10 cellular contexts compared by ENCODE assay signal in the genomic region with DNA sequence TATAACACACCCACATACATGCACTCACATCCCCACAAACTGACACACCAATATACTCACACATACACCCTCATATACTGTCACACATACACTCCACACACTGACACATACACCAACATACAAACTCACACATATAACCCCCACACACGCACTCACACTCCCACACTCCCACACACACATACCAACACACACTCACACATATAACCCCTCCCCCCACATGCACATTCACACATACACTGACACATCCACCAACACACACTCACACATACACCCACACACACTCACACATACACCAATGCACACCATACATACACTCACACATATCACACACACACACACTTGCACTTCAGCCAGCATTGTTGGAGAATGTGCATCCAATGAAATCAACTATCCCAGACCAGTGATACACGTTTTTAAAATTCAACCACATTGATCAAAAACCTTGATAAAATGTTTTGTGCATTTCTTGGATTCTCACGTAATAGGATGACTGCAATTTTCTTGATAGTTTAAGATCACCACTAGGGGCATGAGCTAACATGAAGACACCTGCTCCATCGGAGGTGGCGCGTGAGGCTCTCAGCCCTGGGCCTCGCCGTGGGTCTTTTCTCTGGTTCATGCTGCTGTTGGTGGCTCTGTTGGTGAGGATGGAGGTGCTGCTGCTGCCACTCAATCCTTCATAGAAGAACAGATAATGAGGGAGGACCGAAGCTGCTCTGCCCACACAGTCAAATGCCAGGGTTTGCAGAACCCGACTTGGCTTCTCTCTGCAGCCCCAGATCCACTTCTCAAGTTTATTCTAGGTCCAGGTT. TPM values are rescaled to one million over a fixed set of nuclear protein-coding genes. Genes with fewer than 3 reads are reported as not detected.
DNase-seq lines count a peak whose midpoint lies in the region; ATAC-seq and TF ChIP-seq lines count a peak whose summit lies in the region.
"Had no signal": no experiment of that assay in that cellular context is flagged by ENCODE, and none has a peak within 500 bp of the region (broad histone marks: within the 10 kb centered on the region; RNA-seq: fewer than 3 reads in every experiment).

No MANE protein-coding gene starts in this region.

- no peaks in the 10 kb centered on the region for H3K4me1 Mint-ChIP-seq in activated T-cell treated with anti-CD3 and anti-CD28 coated beads, Interleukin-2, amount 50 U/mL, for 72 hours (ENCODE audit: low read depth)

- H3K4me3 ChIP-seq in foreskin fibroblast (ENCODE audit: low read depth in 1 of 2, low read length in 2 of 2), result no peak overlapping the region
- H3K4me3 ChIP-seq in tibial nerve, result no peak overlapping the region
- H3K4me3 ChIP-seq: mucosa of descending colon, SJSA1 had no signal

- H3K27ac ChIP-seq in tibial nerve, result no peak overlapping the region
- H3K27ac ChIP-seq: SJSA1 had no signal

- H3K9me3 Mint-ChIP-seq in activated T-cell treated with anti-CD3 and anti-CD28 coated beads, Interleukin-2, amount 50 U/mL, for 72 hours, result no peaks in the 10 kb centered on the region

- H3K4me3 Mint-ChIP-seq in activated T-cell treated with anti-CD3 and anti-CD28 coated beads, Interleukin-2, amount 50 U/mL, for 72 hours, result no peak overlapping the region

- TF ChIP-seq POLR2A in tibial nerve (IDR thresholded peaks at IDR 0.05), result no peak

- no peaks in the 10 kb centered on the region for H3K27me3 Mint-ChIP-seq in activated T-cell treated with anti-CD3 and anti-CD28 coated beads, Interleukin-2, amount 50 U/mL, for 72 hours (ENCODE audit: low read depth)

- DNase-seq in activated T-cell treated with anti-CD3 and anti-CD28 coated beads, Interleukin-2, amount 50 U/mL, for 72 hours, result no peak
- no peak for DNase-seq in activated T-cell treated with anti-CD3 and anti-CD28 coated beads for 4 hours
- DNase-seq in RPMI7951 (ENCODE audit: low read depth), result peak; percentile 58
- no peak for DNase-seq in foreskin fibroblast
- no peak for DNase-seq in tibial nerve (ENCODE audit: low spot score in 2 of 2)
- DNase-seq in HPDE6-E6E7 (ENCODE audit: extremely low spot score), result no peak
- DNase-seq: mucosa of descending colon had no signal

- 70 to 74% methylated on average over 10 of the region's 10 CpGs for WGBS in tibial nerve, 2 donors

- TF ChIP-seq CTCF in foreskin fibroblast (IDR thresholded peaks at IDR 0.05; ENCODE audit: low read depth, low read length) (peak; percentile 29), tibial nerve (IDR thresholded peaks at IDR 0.05) (peak in 3 of 5 experiments; percentile 10 to 26 (median 13))

- H3K27ac Mint-ChIP-seq in activated T-cell treated with anti-CD3 and anti-CD28 coated beads, Interleukin-2, amount 50 U/mL, for 72 hours, result no peak overlapping the region

- H3K9me3 ChIP-seq in tibial nerve, result no peaks in the 10 kb centered on the region
- H3K9me3 ChIP-seq: mucosa of descending colon, SJSA1 had no signal

- peak; percentile 26 to 37 for ATAC-seq in activated T-cell treated with anti-CD3 and anti-CD28 coated beads, Interleukin-2, amount 50 U/mL, for 72 hours (replicated peaks in 1 of 2)
- no peak for ATAC-seq in HG03135 (IDR thresholded peaks at IDR 0.05; ENCODE audit: unreplicated experiment)
- ATAC-seq in HG03565 (IDR thresholded peaks at IDR 0.05; ENCODE audit: unreplicated experiment), result no peak
- ATAC-seq: mucosa of descending colon had no signal

- H3K36me3 ChIP-seq in tibial nerve, result no peaks in the 10 kb centered on the region
- H3K36me3 ChIP-seq: SJSA1 had no signal

- no peaks in the 10 kb centered on the region for H3K27me3 ChIP-seq in tibial nerve
- H3K27me3 ChIP-seq: SJSA1 had no signal

- peaks cover 0 to 9% (median 0%) of the 10 kb centered on the region in 4 donors for H3K4me1 ChIP-seq in tibial nerve

- no peak for TF ChIP-seq EP300 in tibial nerve (IDR thresholded peaks at IDR 0.05)

- no peaks in the 10 kb centered on the region for H3K36me3 Mint-ChIP-seq in activated T-cell treated with anti-CD3 and anti-CD28 coated beads, Interleukin-2, amount 50 U/mL, for 72 hours (ENCODE audit: insufficient read depth in 2 of 2)

RNA-seq across cellular contexts. Expression of a gene that starts 32.1 kb away (rescaled TPM):
- 1 to 10 TPM in 1 of 2 donors, under 1 TPM in 1; 0.38 to 2.4 TPM for total RNA-seq in activated T-cell treated with anti-CD3 and anti-CD28 coated beads, Interleukin-2, amount 50 U/mL, for 72 hours
- total RNA-seq in RPMI7951 (2014; rRNA removed; shearing (Covaris generic)), result 26.2 and 36.4 TPM in 2 replicates
- total RNA-seq in tibial nerve, result 10 to 100 TPM; 29.8 to 45.6 (median 34.3) TPM

Comparison
In these comparisons a context has a peak if more than half of its experiments do, and no peak if none do; other contexts are left out.
1. ATAC-seq: peak in activated T-cell treated with anti-CD3 and anti-CD28 coated beads, Interleukin-2, amount 50 U/mL, for 72 hours (2 of 2); none in HG03135 (single experiment) and HG03565 (single experiment).